ENCODE assay signal across 22 cellular contexts in the genomic region with DNA sequence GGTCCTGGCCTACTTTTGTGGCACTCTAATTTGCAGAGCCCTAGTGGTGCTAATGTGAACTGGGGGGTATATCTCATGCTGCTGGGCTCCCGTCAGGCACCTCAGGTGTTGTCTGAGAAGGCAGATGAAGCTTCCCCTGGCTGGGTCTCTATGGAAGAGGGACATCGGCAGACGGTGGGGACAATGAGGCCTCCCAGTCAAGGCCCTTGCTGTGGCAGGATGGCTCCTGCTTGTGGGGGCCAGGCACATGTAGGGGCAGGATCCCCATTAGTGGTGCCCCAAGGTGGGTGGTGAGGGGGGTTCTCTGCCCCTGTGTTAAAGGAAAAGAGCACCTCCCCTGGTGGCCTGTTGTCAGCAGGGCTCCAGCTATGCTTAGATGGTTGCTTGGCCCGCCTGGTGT.
"Had no signal": no experiment of that assay in that cellular context is flagged by ENCODE, and none has a peak within 500 bp of the region (broad histone marks: within the 10 kb centered on the region; RNA-seq: fewer than 3 reads in every experiment).

No MANE protein-coding gene starts in this region.

- H3K4me1 ChIP-seq: foreskin keratinocyte, left lung, pancreas, right lobe of liver, tibial nerve had no signal

- H3K36me3 Mint-ChIP-seq: natural killer cell had no signal

- H3K9me3 ChIP-seq: esophagus muscularis mucosa, gastroesophageal sphincter, left lung, pancreas, right lobe of liver, thoracic aorta, tibial nerve had no signal

- H3K27me3 ChIP-seq: esophagus muscularis mucosa, foreskin keratinocyte, gastroesophageal sphincter, pancreas, right lobe of liver, tibial nerve had no signal

- H3K36me3 ChIP-seq: esophagus muscularis mucosa, gastroesophageal sphincter, heart right ventricle, left lung, pancreas, right lobe of liver, thoracic aorta, tibial nerve had no signal

- H3K4me1 Mint-ChIP-seq: natural killer cell had no signal

- H3K4me3 ChIP-seq: esophagus muscularis mucosa, gastroesophageal sphincter, heart right ventricle, left lung, pancreas, right lobe of liver, thoracic aorta, tibial nerve had no signal

- DNase-seq: cortex of kidney; effector CD4-positive, alpha-beta T cell; foreskin keratinocyte; heart right ventricle; hippocampal formation; left cardiac atrium; left lung; mammary epithelial cell; natural killer cell; occipital lobe; pancreas; right lobe of liver; small intestine; stimulated activated CD4-positive, alpha-beta T cell treated with anti-CD3 and anti-CD28 coated beads, Interleukin-15, amount 100 ng/mL, for 24 hours; stimulated activated CD4-positive, alpha-beta T cell treated with anti-CD3 and anti-CD28 coated beads, Interleukin-2, amount 100 ng/mL, for 48 hours; stimulated activated naive B cell treated with anti-CD40 and anti-IgM and Interleukin-4, amounts not matched to agents 10 μg/mL and 1 μg/mL and 100 μg/mL, for 72 hours had no signal

- ATAC-seq: foreskin keratinocyte; gastroesophageal sphincter; heart right ventricle; left cardiac atrium; left lung; natural killer cell; pancreas; right lobe of liver; stimulated activated naive B cell treated with anti-CD40 and anti-IgM and Interleukin-4, amounts not matched to agents 10 μg/mL and 1 μg/mL and 100 μg/mL, for 72 hours had no signal

- H3K9me3 Mint-ChIP-seq: natural killer cell had no signal

- H3K27ac ChIP-seq: epithelial cell of prostate, esophagus muscularis mucosa, foreskin keratinocyte, gastroesophageal sphincter, heart right ventricle, left lung, pancreas, right lobe of liver, thoracic aorta, tibial nerve had no signal

- H3K27ac Mint-ChIP-seq: natural killer cell; stimulated activated naive B cell treated with anti-CD40 and anti-IgM and Interleukin-4, amounts not matched to agents 10 μg/mL and 1 μg/mL and 100 μg/mL, for 72 hours; stimulated activated naive CD8-positive, alpha-beta T cell treated with anti-CD3 and anti-CD28 coated beads, Interleukin-15, Interleukin-2, amounts not matched to agents 100 ng/mL and 50 ng/mL, for 24 hours had no signal

- H3K4me3 Mint-ChIP-seq: natural killer cell; stimulated activated naive B cell treated with anti-CD40 and anti-IgM and Interleukin-4, amounts not matched to agents 10 μg/mL and 1 μg/mL and 100 μg/mL, for 72 hours; stimulated activated naive CD8-positive, alpha-beta T cell treated with anti-CD3 and anti-CD28 coated beads, Interleukin-15, Interleukin-2, amounts not matched to agents 100 ng/mL and 50 ng/mL, for 24 hours had no signal
